Comparison of ENCODE assay signal across 15 cellular contexts in genomic region chr1:208855403-208855802, GRCh38.
DNase-seq lines count a peak whose midpoint lies in the region; ATAC-seq and TF ChIP-seq lines count a peak whose summit lies in the region.
"Had no signal": no experiment of that assay in that cellular context is flagged by ENCODE, and none has a peak within 500 bp of the region (broad histone marks: within the 10 kb centered on the region; RNA-seq: fewer than 3 reads in every experiment).

No MANE protein-coding gene starts in this region.

- H3K4me1 Mint-ChIP-seq in activated CD8-positive, alpha-beta memory T cell treated with anti-CD3 and anti-CD28 coated beads, Interleukin-2, amount 10 ng/mL, durations not matched to agents 7 days and 5 days, result no peaks in the 10 kb centered on the region
- H3K4me1 Mint-ChIP-seq: natural killer cell; stimulated activated naive B cell treated with anti-CD40 and anti-IgM and Interleukin-4, amounts not matched to agents 10 μg/mL and 1 μg/mL and 100 μg/mL, for 72 hours had no signal

- H3K9me3 Mint-ChIP-seq in activated CD8-positive, alpha-beta memory T cell treated with anti-CD3 and anti-CD28 coated beads, Interleukin-2, amount 10 ng/mL, durations not matched to agents 7 days and 5 days (ENCODE audit: low read depth), result no peaks in the 10 kb centered on the region
- H3K9me3 Mint-ChIP-seq: stimulated activated naive B cell treated with anti-CD40 and anti-IgM and Interleukin-4, amounts not matched to agents 10 μg/mL and 1 μg/mL and 100 μg/mL, for 72 hours had no signal

- TF ChIP-seq CTCF in GM06990 (IDR thresholded peaks at IDR 0.05; ENCODE audit: insufficient read depth, low read length, poor library complexity, severe bottlenecking), result no peak
- no peak for TF ChIP-seq CTCF in lower lobe of right lung (IDR thresholded peaks at IDR 0.05)

- DNase-seq in GM06990 (ENCODE audit: extremely low read depth, insufficient read length) (peak; percentile 43), AG20443 (ENCODE audit: low spot score) (no peak), lower lobe of right lung (no peak)
- no peak for DNase-seq in activated CD8-positive, alpha-beta memory T cell treated with anti-CD3 and anti-CD28 coated beads, Interleukin-2, amount 10 ng/mL, durations not matched to agents 7 days and 5 days
- no peak for DNase-seq in central memory CD4-positive, alpha-beta T cell
- DNase-seq: left lung; natural killer cell; SJCRH30; stimulated activated CD4-positive, alpha-beta T cell treated with anti-CD3 and anti-CD28 coated beads, Interleukin-4, amount 100 ng/mL, for 1 hour; stimulated activated naive B cell treated with anti-CD40 and anti-IgM and Interleukin-4, amounts not matched to agents 10 μg/mL and 1 μg/mL and 100 μg/mL, for 72 hours had no signal

- intact Hi-C loops in lower lobe of right lung (cut with DNase I), result no loop called here

- no peaks in the 10 kb centered on the region for H3K36me3 Mint-ChIP-seq in activated CD8-positive, alpha-beta memory T cell treated with anti-CD3 and anti-CD28 coated beads, Interleukin-2, amount 10 ng/mL, durations not matched to agents 7 days and 5 days
- H3K36me3 Mint-ChIP-seq: natural killer cell; stimulated activated naive B cell treated with anti-CD40 and anti-IgM and Interleukin-4, amounts not matched to agents 10 μg/mL and 1 μg/mL and 100 μg/mL, for 72 hours had no signal

- H3K27me3 ChIP-seq in GM06990 (replicated peaks; ENCODE audit: control insufficient read depth, insufficient read depth, low read length) (no peaks in the 10 kb centered on the region), lower lobe of right lung (ENCODE audit: low read depth) (no peaks in the 10 kb centered on the region)
- H3K27me3 ChIP-seq: esophagus muscularis mucosa, hepatocyte, left lung, SJCRH30 had no signal

- H3K4me3 ChIP-seq in GM06990 (replicated peaks; ENCODE audit: low read depth, low read length), result no peak overlapping the region
- no peak overlapping the region for H3K4me3 ChIP-seq in lower lobe of right lung
- H3K4me3 ChIP-seq: esophagus muscularis mucosa, hepatocyte, left lung, SJCRH30 had no signal

- no peaks in the 10 kb centered on the region for H3K9me3 ChIP-seq in lower lobe of right lung
- H3K9me3 ChIP-seq: esophagus muscularis mucosa, left lung, SJCRH30 had no signal

- no peaks in the 10 kb centered on the region for H3K4me1 ChIP-seq in lower lobe of right lung
- H3K4me1 ChIP-seq: esophagus muscularis mucosa, left lung, SJCRH30 had no signal

- no peaks in the 10 kb centered on the region for H3K27me3 Mint-ChIP-seq in activated CD8-positive, alpha-beta memory T cell treated with anti-CD3 and anti-CD28 coated beads, Interleukin-2, amount 10 ng/mL, durations not matched to agents 7 days and 5 days

- H3K27ac Mint-ChIP-seq in activated CD8-positive, alpha-beta memory T cell treated with anti-CD3 and anti-CD28 coated beads, Interleukin-2, amount 10 ng/mL, durations not matched to agents 7 days and 5 days, result no peak overlapping the region
- H3K27ac Mint-ChIP-seq: natural killer cell; stimulated activated naive B cell treated with anti-CD40 and anti-IgM and Interleukin-4, amounts not matched to agents 10 μg/mL and 1 μg/mL and 100 μg/mL, for 72 hours had no signal

- ATAC-seq in GM18907 (IDR thresholded peaks at IDR 0.05; ENCODE audit: unreplicated experiment) (peak; percentile 86), GM21515 (IDR thresholded peaks at IDR 0.05; ENCODE audit: unreplicated experiment) (peak; percentile 92), HG03108 (IDR thresholded peaks at IDR 0.05; ENCODE audit: unreplicated experiment) (peak; percentile 81), lower lobe of right lung (no peak)
- no peak for ATAC-seq in activated CD8-positive, alpha-beta memory T cell treated with anti-CD3 and anti-CD28 coated beads, Interleukin-2, amount 10 ng/mL, durations not matched to agents 7 days and 5 days
- ATAC-seq: left lung, natural killer cell had no signal

- H3K36me3 ChIP-seq in GM06990 (ENCODE audit: control insufficient read depth, insufficient read depth, low read length) (no peaks in the 10 kb centered on the region), lower lobe of right lung (no peaks in the 10 kb centered on the region)
- H3K36me3 ChIP-seq: esophagus muscularis mucosa, left lung, SJCRH30 had no signal

- CTCF ChIA-PET in activated CD8-positive, alpha-beta memory T cell treated with anti-CD3 and anti-CD28 coated beads, Interleukin-2, amount 10 ng/mL, durations not matched to agents 7 days and 5 days (lab: Charles Lee), result no interaction called here

- H3K27ac ChIP-seq in lower lobe of right lung, result no peak overlapping the region
- H3K27ac ChIP-seq: esophagus muscularis mucosa, hepatocyte, left lung, SJCRH30 had no signal

- H3K4me3 Mint-ChIP-seq in activated CD8-positive, alpha-beta memory T cell treated with anti-CD3 and anti-CD28 coated beads, Interleukin-2, amount 10 ng/mL, durations not matched to agents 7 days and 5 days, result no peak overlapping the region
- H3K4me3 Mint-ChIP-seq: natural killer cell; stimulated activated naive B cell treated with anti-CD40 and anti-IgM and Interleukin-4, amounts not matched to agents 10 μg/mL and 1 μg/mL and 100 μg/mL, for 72 hours had no signal

Comparison
In these comparisons a context has a peak if more than half of its experiments do, and no peak if none do; other contexts are left out.
1. ATAC-seq: peak in GM18907 (single experiment), GM21515 (single experiment) and HG03108 (single experiment); none in activated CD8-positive, alpha-beta memory T cell treated with anti-CD3 and anti-CD28 coated beads, Interleukin-2, amount 10 ng/mL, durations not matched to agents 7 days and 5 days (single experiment) and lower lobe of right lung (0 of 2).